21 cellular contexts compared by ENCODE assay signal in genomic region chr2:150212722-150213171, GRCh38.
DNase-seq lines count a peak whose midpoint lies in the region; ATAC-seq and TF ChIP-seq lines count a peak whose summit lies in the region.
"Had no signal": no experiment of that assay in that cellular context is flagged by ENCODE, and none has a peak within 500 bp of the region (broad histone marks: within the 10 kb centered on the region; RNA-seq: fewer than 3 reads in every experiment).

No MANE protein-coding gene starts in this region.

- H3K4me3 ChIP-seq in osteoblast (ENCODE audit: insufficient read depth, low read length): no peak overlapping the region
- H3K4me3 ChIP-seq: psoas muscle had no signal

- no peak overlapping the region for H3K27ac ChIP-seq in osteoblast (ENCODE audit: low read depth, low read length)
- H3K27ac ChIP-seq: psoas muscle, RWPE1 had no signal

- H3K27me3 ChIP-seq in osteoblast (ENCODE audit: insufficient read depth, low read length): no peaks in the 10 kb centered on the region

- H3K36me3 ChIP-seq in osteoblast (ENCODE audit: insufficient read depth, low read length): no peaks in the 10 kb centered on the region

- no peaks in the 10 kb centered on the region for H3K79me2 ChIP-seq in osteoblast (ENCODE audit: insufficient read depth, low read length)

- no peaks in the 10 kb centered on the region for H3K9me3 ChIP-seq in osteoblast (ENCODE audit: low read depth, low read length)
- H3K9me3 ChIP-seq: psoas muscle had no signal

- no peak overlapping the region for H3K4me2 ChIP-seq in osteoblast (ENCODE audit: insufficient read depth, low read length)

- DNase-seq in DMS 273 treated with DMSO at 0.1 percent for 48 hours (lab: John Stamatoyannopoulos, UW): peak; percentile 38
- DNase-seq in NCI-H2227 (lab: John Stamatoyannopoulos, UW; ENCODE audit: unreplicated experiment): peak; percentile 50
- peak; percentile 38 for DNase-seq in epidermal melanocyte (ENCODE audit: insufficient read length, low spot score)
- no peak for DNase-seq in osteoblast (ENCODE audit: insufficient read length, low spot score, missing footprints)
- DNase-seq in GM10266 (ENCODE audit: extremely low spot score): no peak
- no peak for DNase-seq in activated CD4-positive, CD25-positive, alpha-beta regulatory T cell treated with anti-CD3 and anti-CD28 coated beads, Interleukin-2, amount 50 U/mL, for 72 hours
- no peak for DNase-seq in COLO829 (ENCODE audit: low spot score)
- DNase-seq: activated CD8-positive, alpha-beta memory T cell treated with anti-CD3 and anti-CD28 coated beads, Interleukin-2, amount 50 U/mL, for 48 hours; activated naive CD4-positive, alpha-beta T cell treated with anti-CD3 and anti-CD28 coated beads for 36 hours; CD4-positive, alpha-beta T cell; effector memory CD8-positive, alpha-beta T cell; GDM1; GOT3; NCI-H1092 treated with DMSO at 0.1 percent for 48 hours; NCI-H446; psoas muscle; stimulated activated CD8-positive, alpha-beta memory T cell treated with anti-CD3 and anti-CD28 coated beads, Interleukin-4, amount 100 ng/mL, for 48 hours; T-helper 17 cell had no signal

- H4K20me1 ChIP-seq in osteoblast (ENCODE audit: insufficient read depth, low read length): no peaks in the 10 kb centered on the region

- no peak for TF ChIP-seq CTCF in osteoblast (IDR thresholded peaks at IDR 0.05; ENCODE audit: extremely low read depth, low read depth, low read length)
- TF ChIP-seq CTCF in GM10266 (IDR thresholded peaks at IDR 0.05; ENCODE audit: control insufficient read depth, insufficient read depth, low read depth, missing control alignments): no peak

- peak overlapping the region; percentile 1 for H2AFZ ChIP-seq in osteoblast (ENCODE audit: low read length)

- H3K4me1 ChIP-seq in osteoblast (ENCODE audit: insufficient read depth, low read length): peaks cover 18% of the 10 kb centered on the region

- no peak for ATAC-seq in GM21619 (IDR thresholded peaks at IDR 0.05; ENCODE audit: unreplicated experiment)
- ATAC-seq: activated CD4-positive, CD25-positive, alpha-beta regulatory T cell treated with anti-CD3 and anti-CD28 coated beads, Interleukin-2, amount 50 U/mL, for 24 hours; effector memory CD8-positive, alpha-beta T cell; psoas muscle; T-helper 17 cell had no signal

Comparison
In these comparisons a context has a peak if more than half of its experiments do, and no peak if none do; other contexts are left out.
1. DNase-seq: peak in DMS 273 treated with DMSO at 0.1 percent for 48 hours (single experiment), NCI-H2227 (single experiment) and epidermal melanocyte (single experiment); none in osteoblast (single experiment), GM10266 (single experiment), activated CD4-positive, CD25-positive, alpha-beta regulatory T cell treated with anti-CD3 and anti-CD28 coated beads, Interleukin-2, amount 50 U/mL, for 72 hours (single experiment) and COLO829 (single experiment).